9 cellular contexts compared by ENCODE assay signal in genomic region chr21:20997308-20997632, GRCh38. TPM values are rescaled to one million over a fixed set of nuclear protein-coding genes. Genes with fewer than 3 reads are reported as not detected.
DNase-seq lines count a peak whose midpoint lies in the region; ATAC-seq and TF ChIP-seq lines count a peak whose summit lies in the region.
"Had no signal": no experiment of that assay in that cellular context is flagged by ENCODE, and none has a peak within 500 bp of the region (broad histone marks: within the 10 kb centered on the region; RNA-seq: fewer than 3 reads in every experiment).

No MANE protein-coding gene starts in this region.

- H3K9me3 ChIP-seq in effector memory CD4-positive, alpha-beta T cell (ENCODE audit: control insufficient read depth, low read length) = no peaks in the 10 kb centered on the region

- H3K4me1 ChIP-seq in effector memory CD4-positive, alpha-beta T cell (ENCODE audit: control insufficient read depth, insufficient read depth, low read length, poor library complexity, severe bottlenecking) = peaks cover 2% of the 10 kb centered on the region

- peaks cover 35% of the 10 kb centered on the region for H3K27me3 Mint-ChIP-seq in mesothelial cell of epicardium (ENCODE audit: low read depth)

- no peak overlapping the region for H3K27ac ChIP-seq in effector memory CD4-positive, alpha-beta T cell (ENCODE audit: insufficient read depth, low read length, poor library complexity, severe bottlenecking)
- peak overlapping the region; percentile 79 for H3K27ac ChIP-seq in substantia nigra (ENCODE audit: low read depth, low read length, poor library complexity, severe bottlenecking)

- no peak for DNase-seq in effector memory CD4-positive, alpha-beta T cell
- no peak for DNase-seq in mesothelial cell of epicardium (ENCODE audit: low spot score in 2 of 2, unreplicated experiment in 2 of 2)
- DNase-seq in substantia nigra (lab: John Stamatoyannopoulos, UW) = peak in 18 of 49 donors; percentile 14 to 66 (median 34)
- no peak for DNase-seq in SKM-1 (lab: John Stamatoyannopoulos, UW; ENCODE audit: unreplicated experiment)
- DNase-seq in activated effector memory CD4-positive, alpha-beta T cell treated with anti-CD3 and anti-CD28 coated beads, Interleukin-2, amount 50 U/mL, for 16 hours = no peak
- DNase-seq in NCI-H1694 treated with DMSO at 0.1 percent for 48 hours (lab: John Stamatoyannopoulos, UW) = no peak
- DNase-seq: activated naive CD4-positive, alpha-beta T cell treated with anti-CD3 and anti-CD28 coated beads, Interleukin-2, amount 50 U/mL, for 16 hours had no signal

- H3K9me3 Mint-ChIP-seq in mesothelial cell of epicardium = no peaks in the 10 kb centered on the region

- H3K4me3 Mint-ChIP-seq in mesothelial cell of epicardium = peak overlapping the region; percentile 67

- H3K4me3 ChIP-seq in effector memory CD4-positive, alpha-beta T cell (ENCODE audit: insufficient read depth, low read depth, low read length, poor library complexity, severe bottlenecking) = peak overlapping the region; percentile 39

- H3K27ac Mint-ChIP-seq in mesothelial cell of epicardium = no peak overlapping the region

- peak; percentile 29 for ATAC-seq in SK-N-SH treated with all-trans-retinoic acid at 6 μM for 48 hours
- no peak for ATAC-seq in HG02884 (IDR thresholded peaks at IDR 0.05; ENCODE audit: unreplicated experiment)

- no peak for TF ChIP-seq CTCF in mesothelial cell of epicardium (IDR thresholded peaks at IDR 0.05; ENCODE audit: unreplicated experiment)

- H3K36me3 ChIP-seq in effector memory CD4-positive, alpha-beta T cell (ENCODE audit: control insufficient read depth, insufficient read depth, low read length) = no peaks in the 10 kb centered on the region

- peaks cover 37% of the 10 kb centered on the region for H3K4me1 Mint-ChIP-seq in mesothelial cell of epicardium

- H3K27me3 ChIP-seq in effector memory CD4-positive, alpha-beta T cell (replicated peaks; ENCODE audit: control insufficient read depth, insufficient read depth, low read length, poor library complexity, severe bottlenecking) = peaks cover 8% of the 10 kb centered on the region

- H3K36me3 Mint-ChIP-seq in mesothelial cell of epicardium = no peaks in the 10 kb centered on the region

TF ChIP-seq in SK-N-SH treated with all-trans-retinoic acid at 6 μM for 48 hours, 23 proteins besides CTCF, POLR2A, EP300 and RAD21:
- TF ChIP-seq ESRRG (CRISPR knock-in tag; IDR thresholded peaks at IDR 0.05) (no peak), TSHZ2 (CRISPR knock-in tag; IDR thresholded peaks at IDR 0.05) (no peak), GLIS3 (CRISPR knock-in tag; IDR thresholded peaks at IDR 0.05) (no peak), CREB5 (CRISPR knock-in tag; IDR thresholded peaks at IDR 0.05; ENCODE audit: low read depth) (no peak), ZFP3 (CRISPR knock-in tag; IDR thresholded peaks at IDR 0.05) (no peak), ARNTL (CRISPR knock-in tag; IDR thresholded peaks at IDR 0.05; ENCODE audit: borderline replicate concordance, low read depth) (no peak), ZC3H10 (CRISPR knock-in tag; IDR thresholded peaks at IDR 0.05) (no peak), PPARA (CRISPR knock-in tag; IDR thresholded peaks at IDR 0.05; ENCODE audit: borderline replicate concordance) (no peak), RARB (CRISPR knock-in tag; IDR thresholded peaks at IDR 0.05) (no peak), ZNF70 (CRISPR knock-in tag; IDR thresholded peaks at IDR 0.05) (no peak), TOX (CRISPR knock-in tag; IDR thresholded peaks at IDR 0.05; ENCODE audit: borderline replicate concordance) (no peak), ISL1 (CRISPR knock-in tag; IDR thresholded peaks at IDR 0.05) (no peak), CSRNP3 (CRISPR knock-in tag; IDR thresholded peaks at IDR 0.05) (no peak), PATZ1 (CRISPR knock-in tag; IDR thresholded peaks at IDR 0.05; ENCODE audit: borderline replicate concordance) (no peak), ZFP30 (CRISPR knock-in tag; IDR thresholded peaks at IDR 0.05) (no peak), TCF4 (CRISPR knock-in tag; IDR thresholded peaks at IDR 0.05; ENCODE audit: borderline replicate concordance) (no peak), ZNF8 (CRISPR knock-in tag; IDR thresholded peaks at IDR 0.05) (no peak)

RNA-seq across cellular contexts. Expression of gene NCAM2, which starts 0.9 kb away (rescaled TPM):
- total RNA-seq in mesothelial cell of epicardium = 31.3 to 34.0 TPM (median 33.8 TPM) in 3 replicates
